ENCODE assay signal across 9 cellular contexts in genomic region chr2:134232868-134233732, GRCh38. TPM values are rescaled to one million over a fixed set of nuclear protein-coding genes. Genes with fewer than 3 reads are reported as not detected.
DNase-seq lines count a peak whose midpoint lies in the region; ATAC-seq and TF ChIP-seq lines count a peak whose summit lies in the region.
"Had no signal": no experiment of that assay in that cellular context is flagged by ENCODE, and none has a peak within 500 bp of the region (broad histone marks: within the 10 kb centered on the region; RNA-seq: fewer than 3 reads in every experiment).

No MANE protein-coding gene starts in this region.

- peak; percentile 42 for ATAC-seq in HG03064 (IDR thresholded peaks at IDR 0.05; ENCODE audit: low read depth, unreplicated experiment)
- ATAC-seq in T-helper 17 cell, result peak; percentile 82
- ATAC-seq in natural killer cell, result peak; percentile 63 to 73 (median 69)

- peaks cover 70% of the 10 kb centered on the region for H3K4me1 Mint-ChIP-seq in T-helper 17 cell
- peaks cover 73 to 77% of the 10 kb centered on the region in 2 donors for H3K4me1 Mint-ChIP-seq in natural killer cell
- H3K4me1 Mint-ChIP-seq: neural crest cell had no signal

- TF ChIP-seq CTCF in natural killer cell (IDR thresholded peaks at IDR 0.05), result peak; percentile 10

- H3K36me3 Mint-ChIP-seq in T-helper 17 cell (ENCODE audit: low read depth) (peaks cover 2% of the 10 kb centered on the region), natural killer cell (no peaks in the 10 kb centered on the region)

- H3K4me3 Mint-ChIP-seq in T-helper 17 cell (peak overlapping the region; percentile 79), natural killer cell (peak overlapping the region; percentile 18)
- H3K4me3 Mint-ChIP-seq: neural crest cell had no signal

- no peaks in the 10 kb centered on the region for H3K9me3 ChIP-seq in T-helper 17 cell (ENCODE audit: control insufficient read depth, low read length, poor library complexity, severe bottlenecking)

- peak; percentile 39 for DNase-seq in activated naive CD4-positive, alpha-beta T cell treated with Interleukin-2 at 50 U/mL for 16 hours
- no peak for DNase-seq in activated naive CD4-positive, alpha-beta T cell (lab: John Stamatoyannopoulos, UW)
- DNase-seq in T-helper 17 cell (no peak), natural killer cell (no peak), NCI-H524 treated with DMSO at 0.1 percent for 48 hours (lab: John Stamatoyannopoulos, UW) (no peak), DMS114 treated with DMSO at 0.1 percent for 48 hours (lab: John Stamatoyannopoulos, UW; ENCODE audit: unreplicated experiment) (no peak), GM19240 (ENCODE audit: insufficient read length, low spot score) (no peak)

- peak overlapping the region; percentile 91 for H3K27ac Mint-ChIP-seq in T-helper 17 cell
- peak overlapping the region; percentile 83 to 89 for H3K27ac Mint-ChIP-seq in natural killer cell

- H3K27me3 Mint-ChIP-seq in T-helper 17 cell (no peaks in the 10 kb centered on the region), natural killer cell (ENCODE audit: low read depth in 2 of 2) (no peaks in the 10 kb centered on the region)

- intact Hi-C loops in natural killer cell (cut with micrococcal nuclease), result no loop called here

- peaks cover 0 to 3% of the 10 kb centered on the region in 2 donors for H3K9me3 Mint-ChIP-seq in natural killer cell

RNA-seq across cellular contexts. Expression of gene MGAT5, which starts 20.8 kb away (rescaled TPM):
- total RNA-seq in T-helper 17 cell (100 to 1,000 TPM; 120 to 127 TPM), natural killer cell (10 to 100 TPM; 39.7 to 58.2 (median 57.0) TPM)
